ENCODE assay signal across 19 cellular contexts in the genomic region with DNA sequence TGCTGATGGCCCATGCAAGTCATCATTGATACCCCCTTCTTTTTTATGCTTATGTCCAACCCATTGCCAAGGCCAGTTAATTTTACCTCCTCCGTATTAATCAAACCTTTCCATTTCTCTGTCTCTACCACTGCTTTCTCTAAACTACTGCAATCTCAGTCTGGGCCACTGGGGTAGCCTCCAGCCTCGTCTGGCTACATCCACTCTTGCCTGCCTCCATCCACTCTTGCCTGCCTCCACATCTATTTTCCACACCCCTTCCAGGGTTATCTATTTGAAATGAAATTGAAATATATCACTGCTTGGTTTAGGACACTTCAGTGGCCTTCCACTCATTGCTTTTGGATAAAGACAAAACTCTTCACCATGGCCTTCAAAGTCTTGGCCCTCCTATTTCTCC.
"Had no signal": no experiment of that assay in that cellular context is flagged by ENCODE, and none has a peak within 500 bp of the region (broad histone marks: within the 10 kb centered on the region; RNA-seq: fewer than 3 reads in every experiment).

No MANE protein-coding gene starts in this region.

- H3K36me3 ChIP-seq: colonic mucosa, heart left ventricle, neutrophil, right atrium auricular region, sigmoid colon, suprapubic skin, thyroid gland, upper lobe of left lung, vagina had no signal

- H3K27me3 Mint-ChIP-seq: naive thymus-derived CD8-positive, alpha-beta T cell had no signal

- H3K27me3 ChIP-seq: colonic mucosa, heart left ventricle, neutrophil, right atrium auricular region, sigmoid colon, suprapubic skin, thyroid gland, upper lobe of left lung, vagina had no signal

- H3K4me1 ChIP-seq: colonic mucosa, right atrium auricular region, thyroid gland, upper lobe of left lung had no signal

- H3K4me3 Mint-ChIP-seq: naive thymus-derived CD8-positive, alpha-beta T cell had no signal

- DNase-seq: colonic mucosa; dermis blood vessel endothelial cell; effector CD4-positive, alpha-beta T cell; heart left ventricle; hippocampal formation; kidney glomerular epithelial cell; mucosa of descending colon; naive thymus-derived CD8-positive, alpha-beta T cell; posterior cingulate gyrus; sigmoid colon; stimulated activated CD4-positive, alpha-beta T cell treated with anti-CD3 and anti-CD28 coated beads, Interleukin-2, amount 100 ng/mL, for 48 hours; stimulated activated naive CD4-positive, alpha-beta T cell treated with Interleukin-2 at 50 U/mL for 16 hours; thyroid gland; upper lobe of left lung had no signal

- H3K4me3 ChIP-seq: colonic mucosa, heart left ventricle, mucosa of descending colon, right atrium auricular region, sigmoid colon, skin epidermis, suprapubic skin, thyroid gland, upper lobe of left lung, vagina had no signal

- H3K4me1 Mint-ChIP-seq: naive thymus-derived CD8-positive, alpha-beta T cell had no signal

- H3K27ac ChIP-seq: colonic mucosa, heart left ventricle, neutrophil, right atrium auricular region, sigmoid colon, skin epidermis, suprapubic skin, thyroid gland, upper lobe of left lung, vagina had no signal

- ATAC-seq: heart left ventricle; mucosa of descending colon; naive thymus-derived CD8-positive, alpha-beta T cell had no signal

- H3K9me3 ChIP-seq: colonic mucosa, mucosa of descending colon, neutrophil, right atrium auricular region, sigmoid colon, suprapubic skin, thyroid gland, upper lobe of left lung, vagina had no signal

- H3K27ac Mint-ChIP-seq: naive thymus-derived CD8-positive, alpha-beta T cell had no signal
